Comparison of ENCODE assay signal across 1 cellular context in genomic region chr1:201376107-201376463, GRCh38.
TF ChIP-seq lines count a peak whose summit lies in the region.

No MANE protein-coding gene starts in this region.

TF ChIP-seq in H1, 55 proteins besides CTCF, POLR2A, EP300 and RAD21:
- TF ChIP-seq TBP (IDR thresholded peaks at IDR 0.05; ENCODE audit: low read depth, low read length), result no peak
- no peak for TF ChIP-seq NANOG (IDR thresholded peaks at IDR 0.05; ENCODE audit: insufficient read depth, low read depth, low read length, poor library complexity, severe bottlenecking)
- peak; percentile 89; the same call in 1 of the 2 replicates for TF ChIP-seq KDM1A (IDR thresholded peaks at IDR 0.05; ENCODE audit: borderline replicate concordance, low read length)
- TF ChIP-seq CEBPB (IDR thresholded peaks at IDR 0.05; ENCODE audit: low read depth, low read length), result no peak
- TF ChIP-seq, protein P1, sequence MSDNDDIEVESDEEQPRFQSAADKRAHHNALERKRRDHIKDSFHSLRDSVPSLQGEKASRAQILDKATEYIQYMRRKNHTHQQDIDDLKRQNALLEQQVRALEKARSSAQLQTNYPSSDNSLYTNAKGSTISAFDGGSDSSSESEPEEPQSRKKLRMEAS (IDR thresholded peaks at IDR 0.05), result peak; percentile 48
